In genomic region chr19:44260343-44260681, GRCh38 we compare ENCODE assay signal across 9 cellular contexts. TPM values are rescaled to one million over a fixed set of nuclear protein-coding genes. Genes with fewer than 3 reads are reported as not detected.
A peak's percentile ranks its signal among the peaks of the same experiment; 100 is the strongest.
DNase-seq lines count a peak whose midpoint lies in the region; ATAC-seq, FAIRE-seq and TF ChIP-seq lines count a peak whose summit lies in the region.
"Had no signal": no experiment of that assay in that cellular context is flagged by ENCODE, and none has a peak within 500 bp of the region (broad histone marks: within the 10 kb centered on the region; RNA-seq: fewer than 3 reads in every experiment).

No MANE protein-coding gene starts in this region.

- no peak for TF ChIP-seq EP300 in stomach (IDR thresholded peaks at IDR 0.05)

- ATAC-seq in activated naive CD8-positive, alpha-beta T cell treated with anti-CD3 and anti-CD28 coated beads, Interleukin-2, amount 50 U/mL, for 24 hours = no peak

- H3K4me1 Mint-ChIP-seq in activated CD4-positive, alpha-beta T cell treated with anti-CD3 and anti-CD28 coated beads, Interleukin-2, amount 10 ng/mL, durations not matched to agents 24 days and 14 days = peaks cover 3% of the 10 kb centered on the region
- peaks cover 10% of the 10 kb centered on the region for H3K4me1 Mint-ChIP-seq in activated naive CD8-positive, alpha-beta T cell treated with anti-CD3 and anti-CD28 coated beads, Interleukin-2, amount 50 U/mL, for 24 hours

- H3K27me3 Mint-ChIP-seq in activated CD4-positive, alpha-beta T cell treated with anti-CD3 and anti-CD28 coated beads, Interleukin-2, amount 10 ng/mL, durations not matched to agents 24 days and 14 days = no peaks in the 10 kb centered on the region
- no peaks in the 10 kb centered on the region for H3K27me3 Mint-ChIP-seq in activated naive CD8-positive, alpha-beta T cell treated with anti-CD3 and anti-CD28 coated beads, Interleukin-2, amount 50 U/mL, for 24 hours

- peak overlapping the region; percentile 71 for H3K4me3 Mint-ChIP-seq in activated CD4-positive, alpha-beta T cell treated with anti-CD3 and anti-CD28 coated beads, Interleukin-2, amount 10 ng/mL, durations not matched to agents 24 days and 14 days
- H3K4me3 Mint-ChIP-seq in activated naive CD8-positive, alpha-beta T cell treated with anti-CD3 and anti-CD28 coated beads, Interleukin-2, amount 50 U/mL, for 24 hours = peak overlapping the region; percentile 57

- no peak overlapping the region for H3K27ac Mint-ChIP-seq in activated CD4-positive, alpha-beta T cell treated with anti-CD3 and anti-CD28 coated beads, Interleukin-2, amount 10 ng/mL, durations not matched to agents 24 days and 14 days
- H3K27ac Mint-ChIP-seq in activated naive CD8-positive, alpha-beta T cell treated with anti-CD3 and anti-CD28 coated beads, Interleukin-2, amount 50 U/mL, for 24 hours = no peak overlapping the region

- H3K9me3 ChIP-seq in iPS-15b (ENCODE audit: control insufficient read depth, insufficient read depth, low read length) (no peaks in the 10 kb centered on the region), stomach (peaks cover 18 to 98% (median 85%) of the 10 kb centered on the region in 4 donors)

- no peak for TF ChIP-seq POLR2A in stomach (IDR thresholded peaks at IDR 0.05)

- peak overlapping the region; percentile 9 for H3K9ac ChIP-seq in iPS-15b (ENCODE audit: low read depth, low read length)

- H3K27ac ChIP-seq in stomach = peak overlapping the region in 2 of 5 donors; percentile 13 to 19

- peaks cover 2% of the 10 kb centered on the region for H3K36me3 Mint-ChIP-seq in activated CD4-positive, alpha-beta T cell treated with anti-CD3 and anti-CD28 coated beads, Interleukin-2, amount 10 ng/mL, durations not matched to agents 24 days and 14 days (ENCODE audit: low read depth)
- H3K36me3 Mint-ChIP-seq in activated naive CD8-positive, alpha-beta T cell treated with anti-CD3 and anti-CD28 coated beads, Interleukin-2, amount 50 U/mL, for 24 hours (ENCODE audit: low read depth) = peaks cover 32% of the 10 kb centered on the region

- DNase-seq in activated CD4-positive, alpha-beta T cell treated with anti-CD3 and anti-CD28 coated beads, Interleukin-2, amount 10 ng/mL, durations not matched to agents 24 days and 14 days = no peak
- DNase-seq in activated CD4-positive, alpha-beta T cell treated with anti-CD3 and anti-CD28 coated beads, Interleukin-2, amount 50 U/mL, for 4 hours = no peak
- no peak for DNase-seq in activated naive CD8-positive, alpha-beta T cell treated with anti-CD3 and anti-CD28 coated beads, Interleukin-2, amount 50 U/mL, for 24 hours
- no peak for DNase-seq in stomach
- no peak for DNase-seq in frontal cortex (ENCODE audit: low spot score in 2 of 2)
- no peak for DNase-seq in DMS114 treated with DMSO at 0.1 percent for 48 hours (lab: John Stamatoyannopoulos, UW; ENCODE audit: unreplicated experiment)
- DNase-seq in NOMO-1 treated with dmso at 0.1 percent for 144 hours (lab: John Stamatoyannopoulos, UW; ENCODE audit: unreplicated experiment) = no peak

- no peaks in the 10 kb centered on the region for H3K27me3 ChIP-seq in iPS-15b (ENCODE audit: control insufficient read depth, insufficient read depth, low read length)
- no peaks in the 10 kb centered on the region for H3K27me3 ChIP-seq in stomach

- intact Hi-C loops in activated CD4-positive, alpha-beta T cell treated with anti-CD3 and anti-CD28 coated beads, Interleukin-2, amount 10 ng/mL, durations not matched to agents 24 days and 14 days (cut with micrococcal nuclease) = no loop called here
- intact Hi-C loops in stomach (cut with DNase I; ENCODE audit: low total_unique reads) = no loop called here

- WGBS in stomach, 5 donors = 9 to 18% (median 11%) methylated on average over 7 of the region's 7 CpGs

- H3K4me1 ChIP-seq in iPS-15b (ENCODE audit: control insufficient read depth, insufficient read depth, low read length) (no peaks in the 10 kb centered on the region), stomach (no peaks in the 10 kb centered on the region)

- no peak for FAIRE-seq in frontal cortex (lab: Jason Lieb, UNC)
- FAIRE-seq: G401.6 had no signal

- H3K36me3 ChIP-seq in iPS-15b (ENCODE audit: control insufficient read depth, insufficient read depth, low read length) = no peaks in the 10 kb centered on the region
- H3K36me3 ChIP-seq in stomach = peaks cover 0 to 9% (median 0%) of the 10 kb centered on the region in 4 donors

- peaks cover 33% of the 10 kb centered on the region for H3K9me3 Mint-ChIP-seq in activated CD4-positive, alpha-beta T cell treated with anti-CD3 and anti-CD28 coated beads, Interleukin-2, amount 10 ng/mL, durations not matched to agents 24 days and 14 days
- peaks cover 72% of the 10 kb centered on the region for H3K9me3 Mint-ChIP-seq in activated naive CD8-positive, alpha-beta T cell treated with anti-CD3 and anti-CD28 coated beads, Interleukin-2, amount 50 U/mL, for 24 hours

- H3K4me3 ChIP-seq in iPS-15b (ENCODE audit: low read depth, low read length) = peak overlapping the region; percentile 82
- H3K4me3 ChIP-seq in stomach = peak overlapping the region in 3 of 4 donors; percentile 20 to 35 (median 25)

- TF ChIP-seq CTCF in stomach (IDR thresholded peaks at IDR 0.05) = no peak

RNA-seq across cellular contexts. Expression of gene ZNF233, which starts 0.6 kb away (rescaled TPM):
- 0.12 TPM in 1 of 2 replicates, not detected in the other for total RNA-seq in activated CD4-positive, alpha-beta T cell treated with anti-CD3 and anti-CD28 coated beads, Interleukin-2, amount 10 ng/mL, durations not matched to agents 24 days and 14 days
- total RNA-seq in stomach (1 to 10 TPM in 1 of 5 donors, under 1 TPM in 1, not detected in 3; 0.58 to 3.7 TPM), frontal cortex (17.9 TPM)
- under 1 TPM; 0.25 to 0.46 (median 0.43) TPM for polyA plus RNA-seq in stomach

RNA-seq across cellular contexts. Expression of gene ZNF235, which starts 44.5 kb away (rescaled TPM):
- 2.8 and 3.1 TPM in 2 replicates for total RNA-seq in activated CD4-positive, alpha-beta T cell treated with anti-CD3 and anti-CD28 coated beads, Interleukin-2, amount 10 ng/mL, durations not matched to agents 24 days and 14 days
- total RNA-seq in stomach = 10 to 100 TPM in 1 of 5 donors, 1 to 10 TPM in 3, under 1 TPM in 1; 0.89 to 14.9 (median 2.9) TPM
- polyA plus RNA-seq in stomach = 1 to 10 TPM; 1.1 to 1.5 (median 1.2) TPM
- total RNA-seq in frontal cortex = 16.3 TPM

RNA-seq across cellular contexts. Expression of gene ZNF227, which starts 48.0 kb away (rescaled TPM):
- total RNA-seq in activated CD4-positive, alpha-beta T cell treated with anti-CD3 and anti-CD28 coated beads, Interleukin-2, amount 10 ng/mL, durations not matched to agents 24 days and 14 days = 17.8 and 18.8 TPM in 2 replicates
- total RNA-seq in stomach (10 to 100 TPM in 2 of 5 donors, 1 to 10 TPM in 1, under 1 TPM in 2; 0.58 to 31.9 (median 6.7) TPM), frontal cortex (44.4 TPM)
- polyA plus RNA-seq in stomach = 1 to 10 TPM; 3.1 to 7.9 (median 3.5) TPM
